ENCODE assay signal across 1 cellular context in genomic region chr3:49120438-49121135, GRCh38.
A peak's percentile ranks its signal among the peaks of the same experiment; 100 is the strongest.
TF ChIP-seq lines count a peak whose summit lies in the region.

Gene USP19 (minus strand): TSS chr3:49120823. CDS start chr3:49119145, 1,678 bp downstream.

TF ChIP-seq in HepG2, 621 proteins besides CTCF, POLR2A, EP300 and RAD21 (continued from another document and continues in another):
- TF ChIP-seq EEA1 (CRISPR knock-in tag; IDR thresholded peaks at IDR 0.05; ENCODE audit: borderline replicate concordance) (peak; percentile 60; the same call in 1 of the 2 replicates), ZNF792 (CRISPR knock-in tag; IDR thresholded peaks at IDR 0.05) (peak; percentile 64; the same call in 1 of the 2 replicates), HBP1 (CRISPR knock-in tag; IDR thresholded peaks at IDR 0.05; ENCODE audit: low read depth) (peak; percentile 78), ZNF207 (IDR thresholded peaks at IDR 0.05; ENCODE audit: borderline replicate concordance) (no peak), ZNF281 (CRISPR knock-in tag; IDR thresholded peaks at IDR 0.05; ENCODE audit: borderline replicate concordance) (peak; percentile 98), FOSL1 (CRISPR knock-in tag; IDR thresholded peaks at IDR 0.05; ENCODE audit: borderline replicate concordance) (no peak), MLXIP (CRISPR knock-in tag; IDR thresholded peaks at IDR 0.05; ENCODE audit: borderline replicate concordance) (no peak), ZBTB44 (CRISPR knock-in tag; IDR thresholded peaks at IDR 0.05) (peak; percentile 67; the same call in 1 of the 2 replicates), PRDM10 (CRISPR knock-in tag; IDR thresholded peaks at IDR 0.05; ENCODE audit: low read depth) (peak; percentile 44; the same call in 1 of the 2 replicates), KLF15 (CRISPR knock-in tag; IDR thresholded peaks at IDR 0.05; ENCODE audit: borderline replicate concordance) (0 out of 2 replicates have a peak, but pooled peaks have one; percentile 20), ZNF770 (CRISPR knock-in tag; IDR thresholded peaks at IDR 0.05) (0 out of 2 replicates have a peak, but pooled peaks have one; percentile 22), ZNF441 (CRISPR knock-in tag; IDR thresholded peaks at IDR 0.05; ENCODE audit: borderline replicate concordance) (peak; percentile 74; the same call in 1 of the 2 replicates), FOXM1 (CRISPR knock-in tag; IDR thresholded peaks at IDR 0.05) (peak; percentile 93), CBFB (CRISPR knock-in tag; IDR thresholded peaks at IDR 0.05) (peak; percentile 16; the same call in 1 of the 2 replicates), ZFP91 (CRISPR knock-in tag; IDR thresholded peaks at IDR 0.05; ENCODE audit: borderline replicate concordance) (peak; percentile 97), NCOA2 (CRISPR knock-in tag; IDR thresholded peaks at IDR 0.05) (peak; percentile 39; the same call in 1 of the 2 replicates), PAXIP1 (CRISPR knock-in tag; conservative IDR thresholded peaks at IDR 0.05) (peak; percentile 60), ZNF614 (CRISPR knock-in tag; IDR thresholded peaks at IDR 0.05; ENCODE audit: borderline replicate concordance) (peak; percentile 90; the same call in 1 of the 2 replicates), CREB1 (IDR thresholded peaks at IDR 0.05) (peak; percentile 86), CREB1 (CRISPR knock-in tag; IDR thresholded peaks at IDR 0.05) (peak; percentile 91), SP1 (IDR thresholded peaks at IDR 0.05) (no peak), SP1 (CRISPR knock-in tag; IDR thresholded peaks at IDR 0.05) (no peak; the same call in none of the 2 replicates), KAT8 (CRISPR knock-in tag; IDR thresholded peaks at IDR 0.05) (peak; percentile 98), ETV5 (CRISPR knock-in tag; IDR thresholded peaks at IDR 0.05; ENCODE audit: borderline replicate concordance) (peak; percentile 90), ZBTB10 (CRISPR knock-in tag; IDR thresholded peaks at IDR 0.05; ENCODE audit: borderline replicate concordance) (peak; percentile 46; the same call in 1 of the 2 replicates), MIER3 (CRISPR knock-in tag; IDR thresholded peaks at IDR 0.05; ENCODE audit: borderline replicate concordance) (peak; percentile 49; the same call in 1 of the 2 replicates)
